2 cellular contexts compared by ENCODE assay signal in the genomic region with DNA sequence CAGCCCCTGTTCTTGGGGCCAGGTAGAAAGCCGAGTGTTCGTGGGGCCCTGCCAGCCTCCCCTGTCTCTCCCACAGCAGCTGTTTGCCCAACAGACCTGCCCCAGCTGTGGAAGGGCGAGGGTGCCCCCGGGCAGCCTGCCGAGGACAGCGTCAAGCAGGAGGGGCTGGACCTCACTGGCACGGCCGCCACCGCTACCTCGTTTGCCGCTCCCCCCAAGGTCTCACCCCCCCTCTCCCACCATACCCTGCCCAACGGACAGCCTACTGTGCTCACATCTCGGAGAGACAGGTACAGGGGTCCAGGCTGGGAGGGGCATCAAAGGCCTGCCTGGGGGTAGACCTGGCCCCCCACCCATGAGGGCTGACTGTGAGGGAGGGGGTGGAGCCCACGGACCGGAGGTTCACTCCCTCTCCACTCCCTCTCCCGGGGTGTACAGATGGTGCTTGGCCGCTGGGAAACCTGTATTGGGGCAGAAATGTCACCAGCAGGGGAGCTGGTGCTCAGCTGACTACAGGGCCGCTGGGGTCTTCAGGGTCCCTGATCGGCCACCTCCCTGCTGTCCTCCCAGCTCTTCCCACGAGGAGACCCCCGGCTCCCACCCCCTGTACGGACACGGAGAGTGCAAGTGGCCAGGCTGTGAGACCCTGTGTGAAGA.
TF ChIP-seq lines count a peak whose summit lies in the region.

No MANE protein-coding gene starts in this region.

TF ChIP-seq in GM23338, 12 proteins besides CTCF, POLR2A, EP300 and RAD21:
- no peak for TF ChIP-seq ZNF331 (CRISPR knock-in tag; IDR thresholded peaks at IDR 0.05; ENCODE audit: low read depth)
- TF ChIP-seq CREB1 (CRISPR knock-in tag; IDR thresholded peaks at IDR 0.05; ENCODE audit: low read depth): no peak
- TF ChIP-seq POLR2AphosphoS5 (IDR thresholded peaks at IDR 0.05; ENCODE audit: low read depth): no peak
- no peak for TF ChIP-seq ZNF114 (CRISPR knock-in tag; IDR thresholded peaks at IDR 0.05)
- TF ChIP-seq STAT1 (IDR thresholded peaks at IDR 0.05; ENCODE audit: unreplicated experiment): no peak
- TF ChIP-seq, protein P1, sequence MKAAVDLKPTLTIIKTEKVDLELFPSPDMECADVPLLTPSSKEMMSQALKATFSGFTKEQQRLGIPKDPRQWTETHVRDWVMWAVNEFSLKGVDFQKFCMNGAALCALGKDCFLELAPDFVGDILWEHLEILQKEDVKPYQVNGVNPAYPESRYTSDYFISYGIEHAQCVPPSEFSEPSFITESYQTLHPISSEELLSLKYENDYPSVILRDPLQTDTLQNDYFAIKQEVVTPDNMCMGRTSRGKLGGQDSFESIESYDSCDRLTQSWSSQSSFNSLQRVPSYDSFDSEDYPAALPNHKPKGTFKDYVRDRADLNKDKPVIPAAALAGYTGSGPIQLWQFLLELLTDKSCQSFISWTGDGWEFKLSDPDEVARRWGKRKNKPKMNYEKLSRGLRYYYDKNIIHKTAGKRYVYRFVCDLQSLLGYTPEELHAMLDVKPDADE (IDR thresholded peaks at IDR 0.05): no peak
- no peak for TF ChIP-seq EZH2phosphoT487 (IDR thresholded peaks at IDR 0.05; ENCODE audit: unreplicated experiment)
TF ChIP-seq in GM23338: peak in this region for 0.

TF ChIP-seq in K562, 482 proteins besides CTCF, POLR2A, EP300 and RAD21:
- TF ChIP-seq, protein P2, sequence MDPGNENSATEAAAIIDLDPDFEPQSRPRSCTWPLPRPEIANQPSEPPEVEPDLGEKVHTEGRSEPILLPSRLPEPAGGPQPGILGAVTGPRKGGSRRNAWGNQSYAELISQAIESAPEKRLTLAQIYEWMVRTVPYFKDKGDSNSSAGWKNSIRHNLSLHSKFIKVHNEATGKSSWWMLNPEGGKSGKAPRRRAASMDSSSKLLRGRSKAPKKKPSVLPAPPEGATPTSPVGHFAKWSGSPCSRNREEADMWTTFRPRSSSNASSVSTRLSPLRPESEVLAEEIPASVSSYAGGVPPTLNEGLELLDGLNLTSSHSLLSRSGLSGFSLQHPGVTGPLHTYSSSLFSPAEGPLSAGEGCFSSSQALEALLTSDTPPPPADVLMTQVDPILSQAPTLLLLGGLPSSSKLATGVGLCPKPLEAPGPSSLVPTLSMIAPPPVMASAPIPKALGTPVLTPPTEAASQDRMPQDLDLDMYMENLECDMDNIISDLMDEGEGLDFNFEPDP (CRISPR knock-in tag; IDR thresholded peaks at IDR 0.05): no peak
- TF ChIP-seq PCBP1 (IDR thresholded peaks at IDR 0.05; ENCODE audit: low read depth, low read length, poor library complexity, severe bottlenecking): peak; percentile 64
